ENCODE assay signal across 25 cellular contexts in the genomic region with DNA sequence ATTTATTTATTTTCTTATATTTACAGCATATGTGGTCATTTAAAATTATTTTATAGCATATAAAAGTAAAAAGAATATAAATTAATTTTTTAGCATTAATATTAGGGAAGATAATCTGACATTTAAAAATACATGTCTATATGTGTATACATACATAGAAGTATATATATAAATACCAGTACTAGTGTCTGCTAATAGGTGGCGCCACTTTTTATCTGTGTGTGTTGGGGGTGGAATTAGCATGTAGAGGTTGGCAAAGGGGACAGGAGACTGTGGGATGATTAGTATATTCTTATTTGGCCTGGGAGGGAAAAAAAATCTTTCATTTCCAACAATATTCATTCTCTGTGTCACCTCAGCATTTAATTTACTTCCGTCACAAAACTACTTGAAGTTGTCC.
DNase-seq lines count a peak whose midpoint lies in the region; ATAC-seq, FAIRE-seq and TF ChIP-seq lines count a peak whose summit lies in the region.
"Had no signal": no experiment of that assay in that cellular context is flagged by ENCODE, and none has a peak within 500 bp of the region (broad histone marks: within the 10 kb centered on the region; RNA-seq: fewer than 3 reads in every experiment).

No MANE protein-coding gene starts in this region.

- H3K4me3 Mint-ChIP-seq in WTC11: no peak overlapping the region
- no peak overlapping the region for H3K4me3 Mint-ChIP-seq in activated naive CD8-positive, alpha-beta T cell treated with anti-CD3 and anti-CD28 coated beads, Interleukin-2, amount 50 U/mL, for 24 hours
- H3K4me3 Mint-ChIP-seq: activated naive CD4-positive, alpha-beta T cell treated with anti-CD3 and anti-CD28 coated beads for 36 hours; activated T-helper 1 cell treated with anti-CD3 and anti-CD28 coated beads, Interleukin-12 subunit alpha, Interleukin-12 subunit beta, Interleukin-2, Interleukin-4 antibody, amounts not matched to agents 30 ng/mL and 10 ng/mL and 1 ng/mL, durations not matched to agents 14 hours and 24 hours and 36 hours had no signal

- H3K9me3 ChIP-seq in DND-41 (ENCODE audit: insufficient read depth, low read length, severe bottlenecking) (no peaks in the 10 kb centered on the region), tibial nerve (no peaks in the 10 kb centered on the region)
- H3K9me3 ChIP-seq: heart right ventricle, spleen had no signal

- POLR2A ChIA-PET in WTC11 (lab: Charles Lee): no interaction called here

- H3K79me2 ChIP-seq in DND-41 (ENCODE audit: insufficient read depth, low read length): no peaks in the 10 kb centered on the region

- no peak overlapping the region for H3K27ac Mint-ChIP-seq in WTC11
- H3K27ac Mint-ChIP-seq in activated naive CD8-positive, alpha-beta T cell treated with anti-CD3 and anti-CD28 coated beads, Interleukin-2, amount 50 U/mL, for 24 hours: no peak overlapping the region
- H3K27ac Mint-ChIP-seq: activated naive CD4-positive, alpha-beta T cell treated with anti-CD3 and anti-CD28 coated beads for 36 hours; activated T-helper 1 cell treated with anti-CD3 and anti-CD28 coated beads, Interleukin-12 subunit alpha, Interleukin-12 subunit beta, Interleukin-2, Interleukin-4 antibody, amounts not matched to agents 30 ng/mL and 10 ng/mL and 1 ng/mL, durations not matched to agents 14 hours and 24 hours and 36 hours had no signal

- H3K4me1 ChIP-seq in DND-41 (ENCODE audit: insufficient read depth, low read length): no peaks in the 10 kb centered on the region
- peaks cover 0 to 17% (median 0%) of the 10 kb centered on the region in 4 donors for H3K4me1 ChIP-seq in tibial nerve
- H3K4me1 ChIP-seq: heart right ventricle, spleen had no signal

- TF ChIP-seq POLR2A in tibial nerve (IDR thresholded peaks at IDR 0.05): no peak

- H3K27me3 Mint-ChIP-seq in WTC11 (ENCODE audit: low read depth): no peaks in the 10 kb centered on the region
- no peaks in the 10 kb centered on the region for H3K27me3 Mint-ChIP-seq in activated naive CD8-positive, alpha-beta T cell treated with anti-CD3 and anti-CD28 coated beads, Interleukin-2, amount 50 U/mL, for 24 hours

- H2AFZ ChIP-seq in DND-41 (ENCODE audit: low read depth, low read length): no peak overlapping the region

- peak; percentile 13 for TF ChIP-seq CTCF in DND-41 (IDR thresholded peaks at IDR 0.05; ENCODE audit: borderline replicate concordance, extremely low read depth, low read length, poor library complexity, severe bottlenecking)
- peak; percentile 30; the same call in 1 of the 2 replicates for TF ChIP-seq CTCF in WTC11 (IDR thresholded peaks at IDR 0.05)
- TF ChIP-seq CTCF in tibial nerve (IDR thresholded peaks at IDR 0.05): no peak

- H3K9ac ChIP-seq in DND-41 (ENCODE audit: low read depth, low read length): no peak overlapping the region

- CTCF ChIA-PET in WTC11 (lab: Charles Lee): interaction anchor here (0.7 kb wide), 1 partner anchor 188 kb away, joined by 3 read pairs; no protein-coding TSS in a partner anchor

- no peak overlapping the region for H3K4me2 ChIP-seq in DND-41 (ENCODE audit: insufficient read depth, low read length)

- no peaks in the 10 kb centered on the region for H3K36me3 Mint-ChIP-seq in WTC11
- H3K36me3 Mint-ChIP-seq in activated naive CD8-positive, alpha-beta T cell treated with anti-CD3 and anti-CD28 coated beads, Interleukin-2, amount 50 U/mL, for 24 hours (ENCODE audit: low read depth): peaks cover 7% of the 10 kb centered on the region

- peaks cover 15% of the 10 kb centered on the region for H3K4me1 Mint-ChIP-seq in WTC11
- no peaks in the 10 kb centered on the region for H3K4me1 Mint-ChIP-seq in activated naive CD8-positive, alpha-beta T cell treated with anti-CD3 and anti-CD28 coated beads, Interleukin-2, amount 50 U/mL, for 24 hours

- WGBS in tibial nerve, 2 donors: 96 to 100% methylated on average over 2 of the region's 2 CpGs

- no peaks in the 10 kb centered on the region for H4K20me1 ChIP-seq in DND-41 (ENCODE audit: insufficient read depth, low read length)

- no peaks in the 10 kb centered on the region for H3K27me3 ChIP-seq in DND-41 (ENCODE audit: insufficient read depth, low read length, poor library complexity)
- no peaks in the 10 kb centered on the region for H3K27me3 ChIP-seq in tibial nerve
- H3K27me3 ChIP-seq: brain microvascular endothelial cell, spleen had no signal

- H3K36me3 ChIP-seq in DND-41 (ENCODE audit: insufficient read depth, low read length): no peaks in the 10 kb centered on the region
- no peaks in the 10 kb centered on the region for H3K36me3 ChIP-seq in tibial nerve
- H3K36me3 ChIP-seq: brain microvascular endothelial cell, heart right ventricle, spleen had no signal

- TF ChIP-seq EP300 in tibial nerve (IDR thresholded peaks at IDR 0.05): no peak

- FAIRE-seq in islet of Langerhans (lab: Jason Lieb, UNC): peak; percentile 9
- FAIRE-seq: A204.1, GM18507 had no signal

- H3K9me3 Mint-ChIP-seq in WTC11: no peaks in the 10 kb centered on the region
- H3K9me3 Mint-ChIP-seq in activated naive CD8-positive, alpha-beta T cell treated with anti-CD3 and anti-CD28 coated beads, Interleukin-2, amount 50 U/mL, for 24 hours: peaks cover 3% of the 10 kb centered on the region
- H3K9me3 Mint-ChIP-seq: activated naive CD4-positive, alpha-beta T cell treated with anti-CD3 and anti-CD28 coated beads for 36 hours; activated T-helper 1 cell treated with anti-CD3 and anti-CD28 coated beads, Interleukin-12 subunit alpha, Interleukin-12 subunit beta, Interleukin-2, Interleukin-4 antibody, amounts not matched to agents 30 ng/mL and 10 ng/mL and 1 ng/mL, durations not matched to agents 14 hours and 24 hours and 36 hours had no signal

- DNase-seq in DMS53 (lab: John Stamatoyannopoulos, UW): peak; percentile 39
- DNase-seq in DMS53 treated with DMSO at 0.1 percent for 48 hours (lab: John Stamatoyannopoulos, UW; ENCODE audit: unreplicated experiment): no peak
- DNase-seq in DND-41: no peak
- DNase-seq in WTC11 (ENCODE audit: low spot score): no peak
- DNase-seq in glomerular visceral epithelial cell (ENCODE audit: extremely low spot score): no peak
- no peak for DNase-seq in activated naive CD8-positive, alpha-beta T cell treated with anti-CD3 and anti-CD28 coated beads, Interleukin-2, amount 50 U/mL, for 24 hours
- DNase-seq in tibial nerve (ENCODE audit: low spot score in 2 of 2): no peak
- DNase-seq: activated CD4-positive, alpha-beta T cell treated with anti-CD3 and anti-CD28 coated beads, Interleukin-2, amount 50 U/mL, for 4 hours; activated naive CD4-positive, alpha-beta T cell treated with anti-CD3 and anti-CD28 coated beads for 36 hours; amniotic stem cell; brain microvascular endothelial cell; heart right ventricle; left cardiac atrium; NCI-H146; NCI-H526 treated with DMSO at 0.1 percent for 48 hours; right cardiac atrium; RPMI8226; spleen; stimulated activated CD4-positive, alpha-beta T cell treated with anti-CD3 and anti-CD28 coated beads, Interleukin-4, amount 100 ng/mL, for 1 hour; T-helper 1 cell had no signal

- H3K27ac ChIP-seq in DND-41 (ENCODE audit: low read length) (no peak overlapping the region), tibial nerve (no peak overlapping the region)
- H3K27ac ChIP-seq: brain microvascular endothelial cell, epithelial cell of prostate, heart right ventricle, spleen had no signal

- H3K4me3 ChIP-seq in DND-41 (ENCODE audit: low read depth in 1 of 2, low read length in 2 of 2): no peak overlapping the region
- no peak overlapping the region for H3K4me3 ChIP-seq in tibial nerve
- H3K4me3 ChIP-seq: heart right ventricle, spleen had no signal

- ATAC-seq in DND-41 (ENCODE audit: insufficient read depth, low read depth) (no peak), WTC11 (no peak)
- ATAC-seq in activated naive CD8-positive, alpha-beta T cell treated with anti-CD3 and anti-CD28 coated beads, Interleukin-2, amount 50 U/mL, for 24 hours: no peak
- ATAC-seq: heart right ventricle, left cardiac atrium, right cardiac atrium had no signal

TF ChIP-seq in WTC11, 78 proteins besides CTCF, POLR2A, EP300 and RAD21:
- TF ChIP-seq HMGA2 (CRISPR knock-in tag; IDR thresholded peaks at IDR 0.05) (0 out of 2 replicates have a peak, but pooled peaks have one; percentile 43), ZNF263 (CRISPR knock-in tag; IDR thresholded peaks at IDR 0.05; ENCODE audit: low read depth) (no peak)

Comparison
In these comparisons a context has a peak if more than half of its experiments do, and no peak if none do; other contexts are left out.
1. CTCF ChIP-seq: peak in DND-41 (single experiment) and WTC11 (single experiment); none in tibial nerve (0 of 5).